In the genomic region with DNA sequence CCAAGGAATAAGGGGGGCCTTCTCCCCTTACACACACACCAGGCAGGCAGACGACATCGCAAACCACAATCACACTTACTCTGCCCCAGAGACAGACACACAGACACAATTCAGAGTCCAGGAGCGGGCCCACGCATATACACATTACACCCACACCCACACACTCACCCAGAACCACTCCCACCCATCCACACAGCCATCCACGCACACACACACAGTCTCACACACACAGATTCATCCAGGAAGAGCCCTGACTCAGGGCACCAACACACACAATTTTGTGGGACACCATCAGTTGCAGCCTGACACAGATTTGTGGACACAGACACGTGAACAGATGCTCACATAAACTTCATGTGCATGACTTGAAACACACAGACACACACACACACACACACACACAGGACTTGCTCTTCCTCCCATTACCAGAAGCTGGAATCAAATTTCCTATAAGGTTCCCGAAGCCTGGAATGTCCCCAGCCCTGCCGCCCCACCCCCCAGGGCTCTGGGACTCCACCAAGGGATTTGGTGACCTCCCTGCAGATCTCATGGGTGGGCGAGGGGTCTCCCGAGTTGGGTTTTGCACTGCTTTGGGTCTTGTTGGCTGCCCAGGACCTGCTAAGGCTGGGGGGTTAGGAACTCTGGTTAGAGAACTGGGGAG, we compare ENCODE assay signal across 9 cellular contexts. TPM values are rescaled to one million over a fixed set of nuclear protein-coding genes. Genes with fewer than 3 reads are reported as not detected.
DNase-seq lines count a peak whose midpoint lies in the region; ATAC-seq and TF ChIP-seq lines count a peak whose summit lies in the region.
"Had no signal": no experiment of that assay in that cellular context is flagged by ENCODE, and none has a peak within 500 bp of the region (broad histone marks: within the 10 kb centered on the region; RNA-seq: fewer than 3 reads in every experiment).

No MANE protein-coding gene starts in this region.

- ATAC-seq in left cardiac atrium (peak; percentile 24 to 43), omental fat pad (ENCODE audit: low FRiP score) (peak; percentile 5), GM18520 (IDR thresholded peaks at IDR 0.05; ENCODE audit: unreplicated experiment) (no peak)

- H3K4me3 ChIP-seq in AG10803 (ENCODE audit: low read length) (no peak overlapping the region), astrocyte of the cerebellum (ENCODE audit: low read depth, low read length) (peak overlapping the region; percentile 54)

- H3K27ac Mint-ChIP-seq in immature natural killer cell = no peak overlapping the region
- H3K27ac Mint-ChIP-seq: activated naive CD4-positive, alpha-beta T cell treated with anti-CD3 and anti-CD28 coated beads, Interleukin-2, amount 50 U/mL, for 24 hours had no signal

- no peak overlapping the region for H3K4me3 Mint-ChIP-seq in immature natural killer cell
- H3K4me3 Mint-ChIP-seq: activated naive CD4-positive, alpha-beta T cell treated with anti-CD3 and anti-CD28 coated beads, Interleukin-2, amount 50 U/mL, for 24 hours had no signal

- H3K27me3 Mint-ChIP-seq in immature natural killer cell (ENCODE audit: low read depth in 3 of 3) = peaks cover 0 to 5% (median 3%) of the 10 kb centered on the region in 3 donors

- TF ChIP-seq CTCF in AG10803 (conservative IDR thresholded peaks at IDR 0.05; ENCODE audit: low read length) (no peak), astrocyte of the cerebellum (IDR thresholded peaks at IDR 0.05; ENCODE audit: low read depth, low read length, missing control alignments) (no peak), omental fat pad (IDR thresholded peaks at IDR 0.05) (no peak)

- peaks cover 0 to 2% (median 0%) of the 10 kb centered on the region in 6 donors for H3K9me3 Mint-ChIP-seq in immature natural killer cell
- H3K9me3 Mint-ChIP-seq: activated naive CD4-positive, alpha-beta T cell treated with anti-CD3 and anti-CD28 coated beads, Interleukin-2, amount 50 U/mL, for 24 hours had no signal

- intact Hi-C loops in left cardiac atrium (cut with DNase I) = no loop called here

- DNase-seq in AG10803 (ENCODE audit: low read depth) (peak; percentile 70), astrocyte of the cerebellum (ENCODE audit: low read depth) (no peak), left cardiac atrium (no peak), omental fat pad (ENCODE audit: low spot score) (no peak), NCI-H2081 treated with DMSO at 0.1 percent for 48 hours (lab: John Stamatoyannopoulos, UW) (no peak), immature natural killer cell (no peak), NCI-H1417 treated with DMSO at 0.1 percent for 48 hours (lab: John Stamatoyannopoulos, UW) (no peak)

- in situ Hi-C loops in astrocyte of the cerebellum (cut with HindIII; ENCODE audit: low sequenced_read_pairs) = no loop called here

- no peaks in the 10 kb centered on the region for H3K4me1 Mint-ChIP-seq in immature natural killer cell
- H3K4me1 Mint-ChIP-seq: activated naive CD4-positive, alpha-beta T cell treated with anti-CD3 and anti-CD28 coated beads, Interleukin-2, amount 50 U/mL, for 24 hours had no signal

- H3K36me3 Mint-ChIP-seq in immature natural killer cell = no peaks in the 10 kb centered on the region
- H3K36me3 Mint-ChIP-seq: activated naive CD4-positive, alpha-beta T cell treated with anti-CD3 and anti-CD28 coated beads, Interleukin-2, amount 50 U/mL, for 24 hours had no signal

RNA-seq across cellular contexts. Expression of a gene that starts 23.5 kb away (rescaled TPM):
- 100 to 1,000 TPM; 436 to 508 TPM for total RNA-seq in left cardiac atrium
- total RNA-seq in omental fat pad = 100 to 1,000 TPM; 135 to 453 (median 361) TPM
- under 1 TPM in 1 of 3 donors, not detected in 2; 0.40 TPM for polyA plus RNA-seq in immature natural killer cell
